17 cellular contexts compared by ENCODE assay signal in genomic region chr9:20319241-20319640, GRCh38.
DNase-seq lines count a peak whose midpoint lies in the region; ATAC-seq, FAIRE-seq and TF ChIP-seq lines count a peak whose summit lies in the region.
"Had no signal": no experiment of that assay in that cellular context is flagged by ENCODE, and none has a peak within 500 bp of the region (broad histone marks: within the 10 kb centered on the region; RNA-seq: fewer than 3 reads in every experiment).

No MANE protein-coding gene starts in this region.

- 86% methylated on average over 8 of the region's 8 CpGs; no CpG with 5 or more reads in 1 of the 2 donors for WGBS in transverse colon (ENCODE audit: low coverage in 1 of 2), 2 donors

- dilution Hi-C loops in keratinocyte (cut with MboI; ENCODE audit: extremely low pct_ligation_motif_present, low sequenced_read_pairs): no loop called here

- in situ Hi-C loops in transverse colon (cut with MboI; ENCODE audit: low pct_ligation_motif_present in 1 of 4, low pct_unique_long_range_greater_than_20kb in 1 of 4, low sequenced_read_pairs in 3 of 4): no loop called here

- no peaks in the 10 kb centered on the region for H3K9me3 ChIP-seq in keratinocyte (ENCODE audit: control insufficient read depth, low read depth, low read length)
- no peaks in the 10 kb centered on the region for H3K9me3 ChIP-seq in transverse colon
- H3K9me3 ChIP-seq: vagina had no signal

- FAIRE-seq in keratinocyte (lab: Jason Lieb, UNC): no peak
- FAIRE-seq: colon, endothelial cell of umbilical vein had no signal

- TF ChIP-seq EP300 in transverse colon (IDR thresholded peaks at IDR 0.05; ENCODE audit: low read depth): no peak

- H4K20me1 ChIP-seq in keratinocyte (ENCODE audit: control insufficient read depth, extremely low read depth, insufficient read depth, low read length): no peaks in the 10 kb centered on the region

- H3K27me3 ChIP-seq in keratinocyte (ENCODE audit: control insufficient read depth, extremely low read depth, insufficient read depth, low read length): no peaks in the 10 kb centered on the region
- no peaks in the 10 kb centered on the region for H3K27me3 ChIP-seq in transverse colon
- H3K27me3 ChIP-seq: vagina had no signal

- H3K27ac ChIP-seq in keratinocyte (ENCODE audit: control insufficient read depth, insufficient read depth, low read length) (peak overlapping the region; percentile 86), transverse colon (peak overlapping the region in 3 of 4 donors; percentile 58 to 62 (median 61))
- H3K27ac ChIP-seq: PC-9, vagina had no signal

- H3K4me3 Mint-ChIP-seq in activated naive CD4-positive, alpha-beta T cell treated with anti-CD3 and anti-CD28 coated beads, Interleukin-2, amount 50 U/mL, for 24 hours: no peak overlapping the region
- H3K4me3 Mint-ChIP-seq in activated T-helper 17 cell treated with anti-CD3 and anti-CD28 coated beads, Interleukin-2, amount 50 U/mL, for 72 hours: no peak overlapping the region

- H3K9ac ChIP-seq in keratinocyte (ENCODE audit: control insufficient read depth, extremely low read depth, insufficient read depth, low read length): peak overlapping the region; percentile 5

- H3K9me1 ChIP-seq in keratinocyte (ENCODE audit: control insufficient read depth, extremely low read depth, insufficient read depth, low read length): no peaks in the 10 kb centered on the region

- DNase-seq in activated naive CD4-positive, alpha-beta T cell treated with Interleukin-2 at 50 U/mL for 16 hours: no peak
- DNase-seq in keratinocyte (ENCODE audit: low read depth, low spot score): no peak
- no peak for DNase-seq in transverse colon
- no peak for DNase-seq in SKM-1 treated with dmso at 0.1 percent for 144 hours (lab: John Stamatoyannopoulos, UW; ENCODE audit: unreplicated experiment)
- no peak for DNase-seq in SIG-M5 (lab: John Stamatoyannopoulos, UW)
- DNase-seq: Calu3; MV-4-11; NCI-H2081; NCI-H526; PC-9; stimulated activated naive CD4-positive, alpha-beta T cell had no signal

- intact Hi-C loops in transverse colon (cut with DNase I; ENCODE audit: low total_unique reads): no loop called here

- H3K4me3 ChIP-seq in keratinocyte (ENCODE audit: control insufficient read depth in 2 of 3, extremely low read depth in 1 of 3, insufficient read depth in 2 of 3, low read depth in 1 of 3, low read length in 3 of 3): no peak overlapping the region
- no peak overlapping the region for H3K4me3 ChIP-seq in transverse colon
- H3K4me3 ChIP-seq: PC-9, vagina had no signal

- TF ChIP-seq CTCF in keratinocyte (optimal IDR thresholded peaks at IDR 0.05 in 1 of 3, IDR thresholded peaks at IDR 0.05 in 1 of 3, conservative IDR thresholded peaks at IDR 0.05 in 1 of 3; ENCODE audit: extremely low read depth in 1 of 3, insufficient read depth in 2 of 3, low read length in 3 of 3) (no peak), transverse colon (IDR thresholded peaks at IDR 0.05) (no peak)

- H3K36me3 ChIP-seq in keratinocyte (ENCODE audit: control insufficient read depth in 2 of 2, extremely low read depth in 1 of 2, insufficient read depth in 2 of 2, low read length in 2 of 2): no peaks in the 10 kb centered on the region
- H3K36me3 ChIP-seq in transverse colon: no peaks in the 10 kb centered on the region
- H3K36me3 ChIP-seq: vagina had no signal

- H3K4me1 ChIP-seq in keratinocyte (ENCODE audit: control insufficient read depth, extremely low read depth, insufficient read depth, low read length): peaks cover 50% of the 10 kb centered on the region
- H3K4me1 ChIP-seq in transverse colon: peaks cover 0 to 8% (median 0%) of the 10 kb centered on the region in 4 donors

- no peak for ATAC-seq in activated T-helper 17 cell treated with anti-CD3 and anti-CD28 coated beads, Interleukin-2, amount 50 U/mL, for 72 hours (replicated peaks)
- no peak for ATAC-seq in HG03342 (IDR thresholded peaks at IDR 0.05; ENCODE audit: unreplicated experiment)

- peaks cover 17% of the 10 kb centered on the region for H3K9me3 Mint-ChIP-seq in activated naive CD4-positive, alpha-beta T cell treated with anti-CD3 and anti-CD28 coated beads, Interleukin-2, amount 50 U/mL, for 24 hours
- H3K9me3 Mint-ChIP-seq in activated T-helper 17 cell treated with anti-CD3 and anti-CD28 coated beads, Interleukin-2, amount 50 U/mL, for 72 hours: no peaks in the 10 kb centered on the region

- no peak for TF ChIP-seq POLR2A in transverse colon (IDR thresholded peaks at IDR 0.05)

- no peaks in the 10 kb centered on the region for H3K79me2 ChIP-seq in keratinocyte (ENCODE audit: control insufficient read depth, insufficient read depth, low read length)

- no peak overlapping the region for H2AFZ ChIP-seq in keratinocyte (ENCODE audit: control insufficient read depth, low read length)
- H2AFZ ChIP-seq: PC-9 had no signal

- H3K27me3 Mint-ChIP-seq in activated naive CD4-positive, alpha-beta T cell treated with anti-CD3 and anti-CD28 coated beads, Interleukin-2, amount 50 U/mL, for 24 hours: no peaks in the 10 kb centered on the region
- H3K27me3 Mint-ChIP-seq in activated T-helper 17 cell treated with anti-CD3 and anti-CD28 coated beads, Interleukin-2, amount 50 U/mL, for 72 hours: no peaks in the 10 kb centered on the region

- H3K36me3 Mint-ChIP-seq in activated naive CD4-positive, alpha-beta T cell treated with anti-CD3 and anti-CD28 coated beads, Interleukin-2, amount 50 U/mL, for 24 hours: peaks cover 8% of the 10 kb centered on the region
- H3K36me3 Mint-ChIP-seq in activated T-helper 17 cell treated with anti-CD3 and anti-CD28 coated beads, Interleukin-2, amount 50 U/mL, for 72 hours (ENCODE audit: low read depth): peaks cover 7% of the 10 kb centered on the region

- peak overlapping the region; percentile 75 for H3K4me2 ChIP-seq in keratinocyte (ENCODE audit: control insufficient read depth, extremely low read depth, insufficient read depth, low read depth, low read length)
- H3K4me2 ChIP-seq: PC-9 had no signal

- peak overlapping the region; percentile 96 for H3K27ac Mint-ChIP-seq in activated naive CD4-positive, alpha-beta T cell treated with anti-CD3 and anti-CD28 coated beads, Interleukin-2, amount 50 U/mL, for 24 hours
- peak overlapping the region; percentile 23 for H3K27ac Mint-ChIP-seq in activated T-helper 17 cell treated with anti-CD3 and anti-CD28 coated beads, Interleukin-2, amount 50 U/mL, for 72 hours

- peaks cover 95% of the 10 kb centered on the region for H3K4me1 Mint-ChIP-seq in activated naive CD4-positive, alpha-beta T cell treated with anti-CD3 and anti-CD28 coated beads, Interleukin-2, amount 50 U/mL, for 24 hours
- peaks cover 49% of the 10 kb centered on the region for H3K4me1 Mint-ChIP-seq in activated T-helper 17 cell treated with anti-CD3 and anti-CD28 coated beads, Interleukin-2, amount 50 U/mL, for 72 hours
